1 cellular context compared by ENCODE assay signal in genomic region chr7:99739699-99740572, GRCh38.
TF ChIP-seq lines count a peak whose summit lies in the region.

No MANE protein-coding gene starts in this region.

TF ChIP-seq in liver, 16 proteins besides CTCF, POLR2A, EP300 and RAD21 (continued from another document):
- no peak for TF ChIP-seq EGR1 (IDR thresholded peaks at IDR 0.05; ENCODE audit: low read depth in 2 of 2)
- TF ChIP-seq FOXA2 (IDR thresholded peaks at IDR 0.05) = no peak
- no peak for TF ChIP-seq GABPA (IDR thresholded peaks at IDR 0.05 in 1 of 2, conservative IDR thresholded peaks at IDR 0.05 in 1 of 2)
- no peak for TF ChIP-seq SP1 (IDR thresholded peaks at IDR 0.05)
- TF ChIP-seq RXRA (IDR thresholded peaks at IDR 0.05) = no peak
- no peak for TF ChIP-seq ZBTB33 (IDR thresholded peaks at IDR 0.05)
